In genomic region chr4:10168151-10168550, GRCh38 we compare ENCODE assay signal across 1 cellular context.
TF ChIP-seq lines count a peak whose summit lies in the region.

No MANE protein-coding gene starts in this region.

TF ChIP-seq in K562, 482 proteins besides CTCF, POLR2A, EP300 and RAD21 (continued from another document):
- TF ChIP-seq ILF3 (IDR thresholded peaks at IDR 0.05; ENCODE audit: borderline replicate concordance) (no peak), ZNF395 (CRISPR knock-in tag; IDR thresholded peaks at IDR 0.05) (0 out of 2 replicates have a peak, but pooled peaks have one; percentile 45), SMARCB1 (IDR thresholded peaks at IDR 0.05; ENCODE audit: insufficient read length, low read depth) (no peak), ZBTB34 (CRISPR knock-in tag; IDR thresholded peaks at IDR 0.05) (no peak), ZNF766 (CRISPR knock-in tag; conservative IDR thresholded peaks at IDR 0.05) (peak; percentile 27; the same call in 1 of the 2 replicates)
